ENCODE assay signal across 1 cellular context in genomic region chr12:51028126-51028810, GRCh38.
TF ChIP-seq lines count a peak whose summit lies in the region.

No MANE protein-coding gene starts in this region.

TF ChIP-seq in HepG2, 621 proteins besides CTCF, POLR2A, EP300 and RAD21 (continued from another document and continues in another):
- TF ChIP-seq ZMYM3 (CRISPR knock-in tag; IDR thresholded peaks at IDR 0.05): no peak
- no peak for TF ChIP-seq NRL (CRISPR knock-in tag; IDR thresholded peaks at IDR 0.05; ENCODE audit: borderline replicate concordance)
- TF ChIP-seq ZSCAN25 (CRISPR knock-in tag; IDR thresholded peaks at IDR 0.05): no peak
- 0 out of 2 replicates have a peak, but pooled peaks have one; percentile 26 for TF ChIP-seq MIXL1 (CRISPR knock-in tag; IDR thresholded peaks at IDR 0.05)
- TF ChIP-seq TAF15 (IDR thresholded peaks at IDR 0.05; ENCODE audit: low read depth, low read length, poor library complexity, severe bottlenecking): no peak
- TF ChIP-seq, protein P1, sequence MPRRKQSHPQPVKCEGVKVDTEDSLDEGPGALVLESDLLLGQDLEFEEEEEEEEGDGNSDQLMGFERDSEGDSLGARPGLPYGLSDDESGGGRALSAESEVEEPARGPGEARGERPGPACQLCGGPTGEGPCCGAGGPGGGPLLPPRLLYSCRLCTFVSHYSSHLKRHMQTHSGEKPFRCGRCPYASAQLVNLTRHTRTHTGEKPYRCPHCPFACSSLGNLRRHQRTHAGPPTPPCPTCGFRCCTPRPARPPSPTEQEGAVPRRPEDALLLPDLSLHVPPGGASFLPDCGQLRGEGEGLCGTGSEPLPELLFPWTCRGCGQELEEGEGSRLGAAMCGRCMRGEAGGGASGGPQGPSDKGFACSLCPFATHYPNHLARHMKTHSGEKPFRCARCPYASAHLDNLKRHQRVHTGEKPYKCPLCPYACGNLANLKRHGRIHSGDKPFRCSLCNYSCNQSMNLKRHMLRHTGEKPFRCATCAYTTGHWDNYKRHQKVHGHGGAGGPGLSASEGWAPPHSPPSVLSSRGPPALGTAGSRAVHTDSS (CRISPR knock-in tag; conservative IDR thresholded peaks at IDR 0.05): no peak
- 0 out of 2 replicates have a peak, but pooled peaks have one; percentile 41 for TF ChIP-seq YEATS4 (CRISPR knock-in tag; IDR thresholded peaks at IDR 0.05; ENCODE audit: borderline replicate concordance)
- no peak for TF ChIP-seq ZIK1 (CRISPR knock-in tag; IDR thresholded peaks at IDR 0.05; ENCODE audit: borderline replicate concordance, low read depth)
- no peak for TF ChIP-seq JUND (CRISPR knock-in tag; IDR thresholded peaks at IDR 0.05)
- TF ChIP-seq, protein P2, sequence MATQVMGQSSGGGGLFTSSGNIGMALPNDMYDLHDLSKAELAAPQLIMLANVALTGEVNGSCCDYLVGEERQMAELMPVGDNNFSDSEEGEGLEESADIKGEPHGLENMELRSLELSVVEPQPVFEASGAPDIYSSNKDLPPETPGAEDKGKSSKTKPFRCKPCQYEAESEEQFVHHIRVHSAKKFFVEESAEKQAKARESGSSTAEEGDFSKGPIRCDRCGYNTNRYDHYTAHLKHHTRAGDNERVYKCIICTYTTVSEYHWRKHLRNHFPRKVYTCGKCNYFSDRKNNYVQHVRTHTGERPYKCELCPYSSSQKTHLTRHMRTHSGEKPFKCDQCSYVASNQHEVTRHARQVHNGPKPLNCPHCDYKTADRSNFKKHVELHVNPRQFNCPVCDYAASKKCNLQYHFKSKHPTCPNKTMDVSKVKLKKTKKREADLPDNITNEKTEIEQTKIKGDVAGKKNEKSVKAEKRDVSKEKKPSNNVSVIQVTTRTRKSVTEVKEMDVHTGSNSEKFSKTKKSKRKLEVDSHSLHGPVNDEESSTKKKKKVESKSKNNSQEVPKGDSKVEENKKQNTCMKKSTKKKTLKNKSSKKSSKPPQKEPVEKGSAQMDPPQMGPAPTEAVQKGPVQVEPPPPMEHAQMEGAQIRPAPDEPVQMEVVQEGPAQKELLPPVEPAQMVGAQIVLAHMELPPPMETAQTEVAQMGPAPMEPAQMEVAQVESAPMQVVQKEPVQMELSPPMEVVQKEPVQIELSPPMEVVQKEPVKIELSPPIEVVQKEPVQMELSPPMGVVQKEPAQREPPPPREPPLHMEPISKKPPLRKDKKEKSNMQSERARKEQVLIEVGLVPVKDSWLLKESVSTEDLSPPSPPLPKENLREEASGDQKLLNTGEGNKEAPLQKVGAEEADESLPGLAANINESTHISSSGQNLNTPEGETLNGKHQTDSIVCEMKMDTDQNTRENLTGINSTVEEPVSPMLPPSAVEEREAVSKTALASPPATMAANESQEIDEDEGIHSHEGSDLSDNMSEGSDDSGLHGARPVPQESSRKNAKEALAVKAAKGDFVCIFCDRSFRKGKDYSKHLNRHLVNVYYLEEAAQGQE (IDR thresholded peaks at IDR 0.05; ENCODE audit: borderline replicate concordance in 1 of 2, low read depth in 1 of 2, low read length in 2 of 2): no peak
- peak; percentile 23; the same call in 1 of the 2 replicates for TF ChIP-seq RXRB (CRISPR knock-in tag; IDR thresholded peaks at IDR 0.05; ENCODE audit: borderline replicate concordance)
- TF ChIP-seq ZNF878 (CRISPR knock-in tag; IDR thresholded peaks at IDR 0.05): no peak
- no peak for TF ChIP-seq HOXA5 (CRISPR knock-in tag; IDR thresholded peaks at IDR 0.05)
- no peak for TF ChIP-seq REPIN1 (CRISPR knock-in tag; IDR thresholded peaks at IDR 0.05; ENCODE audit: borderline replicate concordance, low read depth)
- peak; percentile 54 for TF ChIP-seq CEBPG (CRISPR knock-in tag; IDR thresholded peaks at IDR 0.05)
- TF ChIP-seq, protein P3, sequence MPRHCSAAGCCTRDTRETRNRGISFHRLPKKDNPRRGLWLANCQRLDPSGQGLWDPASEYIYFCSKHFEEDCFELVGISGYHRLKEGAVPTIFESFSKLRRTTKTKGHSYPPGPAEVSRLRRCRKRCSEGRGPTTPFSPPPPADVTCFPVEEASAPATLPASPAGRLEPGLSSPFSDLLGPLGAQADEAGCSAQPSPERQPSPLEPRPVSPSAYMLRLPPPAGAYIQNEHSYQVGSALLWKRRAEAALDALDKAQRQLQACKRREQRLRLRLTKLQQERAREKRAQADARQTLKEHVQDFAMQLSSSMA (CRISPR knock-in tag; IDR thresholded peaks at IDR 0.05): no peak
- TF ChIP-seq MAZ (IDR thresholded peaks at IDR 0.05; ENCODE audit: borderline replicate concordance, low read depth, low read length): no peak
- no peak for TF ChIP-seq MAZ (CRISPR knock-in tag; IDR thresholded peaks at IDR 0.05; ENCODE audit: low read depth)
- TF ChIP-seq KMT2B (CRISPR knock-in tag; IDR thresholded peaks at IDR 0.05): 0 out of 2 replicates have a peak, but pooled peaks have one; percentile 27
- TF ChIP-seq, protein P4, sequence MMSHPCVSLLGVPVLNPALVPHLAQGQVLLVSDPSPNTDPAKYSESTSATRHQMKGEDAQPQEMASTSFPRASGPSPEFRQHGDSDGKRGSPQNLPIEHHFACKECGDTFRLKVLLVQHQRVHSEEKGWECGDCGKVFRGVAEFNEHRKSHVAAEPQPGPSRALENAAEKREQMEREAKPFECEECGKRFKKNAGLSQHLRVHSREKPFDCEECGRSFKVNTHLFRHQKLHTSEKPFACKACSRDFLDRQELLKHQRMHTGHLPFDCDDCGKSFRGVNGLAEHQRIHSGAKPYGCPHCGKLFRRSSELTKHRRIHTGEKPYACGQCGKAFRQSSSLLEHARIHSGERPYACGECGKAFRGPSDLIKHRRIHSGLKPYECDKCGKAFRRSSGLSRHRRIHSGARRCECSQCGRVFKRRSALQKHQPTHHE (CRISPR knock-in tag; IDR thresholded peaks at IDR 0.05; ENCODE audit: borderline replicate concordance): no peak
- TF ChIP-seq ZNF503 (CRISPR knock-in tag; IDR thresholded peaks at IDR 0.05): no peak
- no peak for TF ChIP-seq PRPF4 (IDR thresholded peaks at IDR 0.05; ENCODE audit: low read depth, low read length, poor library complexity, severe bottlenecking)
- TF ChIP-seq ZNF775 (CRISPR knock-in tag; IDR thresholded peaks at IDR 0.05; ENCODE audit: borderline replicate concordance): no peak
- TF ChIP-seq ZNF414 (CRISPR knock-in tag; IDR thresholded peaks at IDR 0.05): no peak
- TF ChIP-seq HNRNPL (IDR thresholded peaks at IDR 0.05; ENCODE audit: low read depth, low read length): no peak
- no peak for TF ChIP-seq TRIM22 (IDR thresholded peaks at IDR 0.05)
- no peak for TF ChIP-seq ZSCAN29 (CRISPR knock-in tag; conservative IDR thresholded peaks at IDR 0.05)
- TF ChIP-seq GATAD1 (CRISPR knock-in tag; IDR thresholded peaks at IDR 0.05): no peak
- no peak for TF ChIP-seq IKZF5 (CRISPR knock-in tag; IDR thresholded peaks at IDR 0.05)
- TF ChIP-seq GTF2F1 (IDR thresholded peaks at IDR 0.05; ENCODE audit: low read length): no peak
- no peak for TF ChIP-seq MYC (CRISPR knock-in tag; IDR thresholded peaks at IDR 0.05; ENCODE audit: borderline replicate concordance)
- TF ChIP-seq KDM6A (CRISPR knock-in tag; IDR thresholded peaks at IDR 0.05; ENCODE audit: low read depth): no peak
- TF ChIP-seq RARA (CRISPR knock-in tag; IDR thresholded peaks at IDR 0.05): 0 out of 2 replicates have a peak, but pooled peaks have one; percentile 13
- peak; percentile 26 for TF ChIP-seq TEAD3 (CRISPR knock-in tag; optimal IDR thresholded peaks at IDR 0.05; ENCODE audit: borderline replicate concordance)
- TF ChIP-seq HCFC1 (IDR thresholded peaks at IDR 0.05; ENCODE audit: low read depth, low read length): no peak
- TF ChIP-seq POLR2AphosphoS5 (IDR thresholded peaks at IDR 0.05; ENCODE audit: low read depth, low read length): peak; percentile 58
- peak; percentile 48; the same call in 1 of the 2 replicates for TF ChIP-seq GATAD2A (CRISPR knock-in tag; IDR thresholded peaks at IDR 0.05)
- no peak for TF ChIP-seq MLXIP (CRISPR knock-in tag; IDR thresholded peaks at IDR 0.05; ENCODE audit: borderline replicate concordance)
- TF ChIP-seq, protein P5, sequence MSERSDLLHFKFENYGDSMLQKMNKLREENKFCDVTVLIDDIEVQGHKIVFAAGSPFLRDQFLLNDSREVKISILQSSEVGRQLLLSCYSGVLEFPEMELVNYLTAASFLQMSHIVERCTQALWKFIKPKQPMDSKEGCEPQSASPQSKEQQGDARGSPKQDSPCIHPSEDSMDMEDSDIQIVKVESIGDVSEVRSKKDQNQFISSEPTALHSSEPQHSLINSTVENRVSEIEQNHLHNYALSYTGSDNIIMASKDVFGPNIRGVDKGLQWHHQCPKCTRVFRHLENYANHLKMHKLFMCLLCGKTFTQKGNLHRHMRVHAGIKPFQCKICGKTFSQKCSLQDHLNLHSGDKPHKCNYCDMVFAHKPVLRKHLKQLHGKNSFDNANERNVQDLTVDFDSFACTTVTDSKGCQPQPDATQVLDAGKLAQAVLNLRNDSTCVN (CRISPR knock-in tag; IDR thresholded peaks at IDR 0.05; ENCODE audit: borderline replicate concordance): 0 out of 2 replicates have a peak, but pooled peaks have one; percentile 50
- TF ChIP-seq, protein P6, sequence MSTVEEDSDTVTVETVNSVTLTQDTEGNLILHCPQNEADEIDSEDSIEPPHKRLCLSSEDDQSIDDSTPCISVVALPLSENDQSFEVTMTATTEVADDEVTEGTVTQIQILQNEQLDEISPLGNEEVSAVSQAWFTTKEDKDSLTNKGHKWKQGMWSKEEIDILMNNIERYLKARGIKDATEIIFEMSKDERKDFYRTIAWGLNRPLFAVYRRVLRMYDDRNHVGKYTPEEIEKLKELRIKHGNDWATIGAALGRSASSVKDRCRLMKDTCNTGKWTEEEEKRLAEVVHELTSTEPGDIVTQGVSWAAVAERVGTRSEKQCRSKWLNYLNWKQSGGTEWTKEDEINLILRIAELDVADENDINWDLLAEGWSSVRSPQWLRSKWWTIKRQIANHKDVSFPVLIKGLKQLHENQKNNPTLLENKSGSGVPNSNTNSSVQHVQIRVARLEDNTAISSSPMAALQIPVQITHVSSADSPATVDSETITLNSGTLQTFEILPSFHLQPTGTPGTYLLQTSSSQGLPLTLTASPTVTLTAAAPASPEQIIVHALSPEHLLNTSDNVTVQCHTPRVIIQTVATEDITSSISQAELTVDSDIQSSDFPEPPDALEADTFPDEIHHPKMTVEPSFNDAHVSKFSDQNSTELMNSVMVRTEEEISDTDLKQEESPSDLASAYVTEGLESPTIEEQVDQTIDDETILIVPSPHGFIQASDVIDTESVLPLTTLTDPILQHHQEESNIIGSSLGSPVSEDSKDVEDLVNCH (CRISPR knock-in tag; IDR thresholded peaks at IDR 0.05): no peak
- no peak for TF ChIP-seq ZNF530 (CRISPR knock-in tag; IDR thresholded peaks at IDR 0.05; ENCODE audit: low read depth)
- peak; percentile 45 for TF ChIP-seq PHF5A (CRISPR knock-in tag; IDR thresholded peaks at IDR 0.05; ENCODE audit: low read depth, unreplicated experiment)
- TF ChIP-seq ZNF589 (CRISPR knock-in tag; conservative IDR thresholded peaks at IDR 0.05): no peak
